In genomic region chr12:57011438-57012424, GRCh38 we compare ENCODE assay signal across 13 cellular contexts. TPM values are rescaled to one million over a fixed set of nuclear protein-coding genes. Genes with fewer than 3 reads are reported as not detected.
DNase-seq lines count a peak whose midpoint lies in the region; ATAC-seq and TF ChIP-seq lines count a peak whose summit lies in the region.
"Had no signal": no experiment of that assay in that cellular context is flagged by ENCODE, and none has a peak within 500 bp of the region (broad histone marks: within the 10 kb centered on the region; RNA-seq: fewer than 3 reads in every experiment).

No MANE protein-coding gene starts in this region.

- WGBS in GM23248 (ENCODE audit: low coverage in 1 of 2, low lambda C conversion rate in 2 of 2, missing lambda C conversion rate in 2 of 2), 2 experiments, result 49% methylated on average over 12 of the region's 12 CpGs

- no peaks in the 10 kb centered on the region for H3K9me2 ChIP-seq in GM23248 (ENCODE audit: insufficient read depth)

- H2AFZ ChIP-seq in GM23248, result no peak overlapping the region
- H2AFZ ChIP-seq: neural progenitor cell had no signal

- H3K79me2 ChIP-seq in GM23248 (ENCODE audit: insufficient read depth), result no peaks in the 10 kb centered on the region

- peaks cover 26% of the 10 kb centered on the region for H3K4me1 Mint-ChIP-seq in T-helper 1 cell treated with Interleukin-12 subunit alpha and Interleukin-12 subunit beta and Interleukin-4 antibody, amounts not matched to agents 30 μg/mL and 1 μg/mL, for 36 hours (ENCODE audit: low read depth)
- peaks cover 27% of the 10 kb centered on the region for H3K4me1 Mint-ChIP-seq in nephron progenitor cell

- H3K4me3 Mint-ChIP-seq in T-helper 1 cell treated with Interleukin-12 subunit alpha and Interleukin-12 subunit beta and Interleukin-4 antibody, amounts not matched to agents 30 μg/mL and 1 μg/mL, for 36 hours, result no peak overlapping the region
- no peak overlapping the region for H3K4me3 Mint-ChIP-seq in nephron progenitor cell
- H3K4me3 Mint-ChIP-seq: neural progenitor cell had no signal

- no peak for TF ChIP-seq CTCF in nephron progenitor cell (IDR thresholded peaks at IDR 0.05)

- no peaks in the 10 kb centered on the region for H4K20me1 ChIP-seq in GM23248 (ENCODE audit: insufficient read depth)

- no peaks in the 10 kb centered on the region for H3K4me1 ChIP-seq in GM23248 (ENCODE audit: insufficient read depth)

- no peaks in the 10 kb centered on the region for H3K36me3 ChIP-seq in GM23248 (ENCODE audit: low read depth)
- H3K36me3 ChIP-seq: neural progenitor cell had no signal

- H3K9me3 ChIP-seq in GM23248 (ENCODE audit: low read depth), result no peaks in the 10 kb centered on the region
- H3K9me3 ChIP-seq: A549 had no signal

- no peaks in the 10 kb centered on the region for H3K9me3 Mint-ChIP-seq in T-helper 1 cell treated with Interleukin-12 subunit alpha and Interleukin-12 subunit beta and Interleukin-4 antibody, amounts not matched to agents 30 μg/mL and 1 μg/mL, for 36 hours
- no peaks in the 10 kb centered on the region for H3K9me3 Mint-ChIP-seq in nephron progenitor cell
- H3K9me3 Mint-ChIP-seq: neural progenitor cell had no signal

- peaks cover 36% of the 10 kb centered on the region for H3K27me3 ChIP-seq in GM23248 (replicated peaks; ENCODE audit: insufficient read depth)
- H3K27me3 ChIP-seq: neural progenitor cell had no signal

- DNase-seq in activated CD4-positive, CD25-positive, alpha-beta regulatory T cell (lab: John Stamatoyannopoulos, UW), result no peak
- DNase-seq in GM23248 (peak; percentile 35), nephron progenitor cell (no peak), NCI-H446 treated with DMSO at 0.1 percent for 48 hours (lab: John Stamatoyannopoulos, UW) (no peak)
- DNase-seq: NCI-H526 treated with DMSO at 0.1 percent for 48 hours had no signal

- ATAC-seq in activated CD4-positive, CD25-positive, alpha-beta regulatory T cell treated with anti-CD3 and anti-CD28 coated beads, Interleukin-2, amount 50 U/mL, for 24 hours, result peak; percentile 69 to 71
- ATAC-seq in GM18909 (IDR thresholded peaks at IDR 0.05; ENCODE audit: poor library complexity, unreplicated experiment), result no peak
- no peak for ATAC-seq in GM19397 (IDR thresholded peaks at IDR 0.05; ENCODE audit: unreplicated experiment)
- ATAC-seq: A549 had no signal

- H3K27ac Mint-ChIP-seq in T-helper 1 cell treated with Interleukin-12 subunit alpha and Interleukin-12 subunit beta and Interleukin-4 antibody, amounts not matched to agents 30 μg/mL and 1 μg/mL, for 36 hours, result peak overlapping the region; percentile 69
- peak overlapping the region; percentile 19 for H3K27ac Mint-ChIP-seq in nephron progenitor cell
- H3K27ac Mint-ChIP-seq: neural progenitor cell had no signal

- no peak overlapping the region for H3K4me3 ChIP-seq in GM23248
- H3K4me3 ChIP-seq: A549, neural progenitor cell had no signal

- no peak overlapping the region for H3K4me2 ChIP-seq in GM23248 (ENCODE audit: unreplicated experiment)
- H3K4me2 ChIP-seq: A549, neural progenitor cell had no signal

- H3F3A ChIP-seq in GM23248 (ENCODE audit: insufficient read depth), result no peaks in the 10 kb centered on the region; the same call in 1 of the 2 replicates

- no peaks in the 10 kb centered on the region for H3K36me3 Mint-ChIP-seq in T-helper 1 cell treated with Interleukin-12 subunit alpha and Interleukin-12 subunit beta and Interleukin-4 antibody, amounts not matched to agents 30 μg/mL and 1 μg/mL, for 36 hours (ENCODE audit: low read depth)
- no peaks in the 10 kb centered on the region for H3K36me3 Mint-ChIP-seq in nephron progenitor cell (ENCODE audit: low read depth)
- H3K36me3 Mint-ChIP-seq: neural progenitor cell had no signal

- in situ Hi-C loops in GM23248 (cut with MboI), result no loop called here

- H3K27me3 Mint-ChIP-seq in T-helper 1 cell treated with Interleukin-12 subunit alpha and Interleukin-12 subunit beta and Interleukin-4 antibody, amounts not matched to agents 30 μg/mL and 1 μg/mL, for 36 hours (ENCODE audit: low read depth), result peaks cover 38% of the 10 kb centered on the region
- peaks cover 47% of the 10 kb centered on the region for H3K27me3 Mint-ChIP-seq in nephron progenitor cell (ENCODE audit: low read depth, poor library complexity)

- no peak overlapping the region for H3K9ac ChIP-seq in GM23248
- H3K9ac ChIP-seq: neural progenitor cell had no signal

- H3K27ac ChIP-seq in GM23248, result no peak overlapping the region
- H3K27ac ChIP-seq: A549, neural progenitor cell had no signal

RNA-seq across cellular contexts. Expression of gene TAC3, which starts 4.6 kb away (rescaled TPM):
- total RNA-seq in GM23248 (2014; rRNA removed; shearing (Covaris generic)), result not detected in 2 replicates
- not detected in 2 replicates for polyA plus RNA-seq in GM23248 (2016; fragmentation: Nextera tagmentation; extraction: Ambion mirVana)
- polyA plus RNA-seq: keratinocyte had no signal

RNA-seq across cellular contexts. Expression of gene ZBTB39, which starts 5.4 kb away (rescaled TPM):
- total RNA-seq in GM23248 (2014; rRNA removed; shearing (Covaris generic)), result 2.9 and 3.9 TPM in 2 replicates
- 1.5 TPM in 2 replicates for polyA plus RNA-seq in GM23248 (2016; fragmentation: Nextera tagmentation; extraction: Ambion mirVana)

RNA-seq across cellular contexts. Expression of gene MYO1A, which starts 38.2 kb away (rescaled TPM):
- total RNA-seq in GM23248 (2014; rRNA removed; shearing (Covaris generic)), result not detected in 2 replicates
- polyA plus RNA-seq in GM23248 (2016; fragmentation: Nextera tagmentation; extraction: Ambion mirVana), result not detected in 2 replicates
- total RNA-seq: Daoy had no signal

RNA-seq across cellular contexts. Expression of gene RDH16, which starts 54.3 kb away (rescaled TPM):
- total RNA-seq in GM23248 (2014; rRNA removed; shearing (Covaris generic)), result not detected in 2 replicates
- polyA plus RNA-seq in GM23248 (2016; fragmentation: Nextera tagmentation; extraction: Ambion mirVana), result not detected in 2 replicates

Comparison
In these comparisons a context has a peak if more than half of its experiments do, and no peak if none do; other contexts are left out.
1. ATAC-seq: peak in activated CD4-positive, CD25-positive, alpha-beta regulatory T cell treated with anti-CD3 and anti-CD28 coated beads, Interleukin-2, amount 50 U/mL, for 24 hours (2 of 2); none in GM18909 (single experiment) and GM19397 (single experiment).